Comparison of ENCODE assay signal across 1 cellular context in the genomic region with DNA sequence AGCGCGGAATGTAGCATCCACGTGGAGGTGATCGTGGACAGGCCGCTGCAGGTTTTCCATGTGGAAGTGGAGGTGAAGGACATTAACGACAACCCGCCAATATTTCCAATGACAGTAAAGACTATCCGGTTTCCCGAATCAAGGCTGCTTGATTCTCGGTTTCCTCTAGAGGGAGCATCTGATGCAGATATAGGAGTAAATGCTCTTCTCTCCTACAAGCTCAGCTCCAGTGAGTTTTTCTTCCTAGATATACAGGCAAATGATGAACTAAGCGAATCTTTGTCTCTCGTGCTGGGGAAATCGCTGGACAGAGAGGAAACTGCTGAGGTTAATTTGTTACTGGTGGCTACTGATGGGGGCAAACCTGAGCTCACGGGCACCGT.
TF ChIP-seq lines count a peak whose summit lies in the region.

No MANE protein-coding gene starts in this region.

TF ChIP-seq in A549, 52 proteins besides CTCF, POLR2A, EP300 and RAD21 (continued from another document):
- TF ChIP-seq, protein P1, sequence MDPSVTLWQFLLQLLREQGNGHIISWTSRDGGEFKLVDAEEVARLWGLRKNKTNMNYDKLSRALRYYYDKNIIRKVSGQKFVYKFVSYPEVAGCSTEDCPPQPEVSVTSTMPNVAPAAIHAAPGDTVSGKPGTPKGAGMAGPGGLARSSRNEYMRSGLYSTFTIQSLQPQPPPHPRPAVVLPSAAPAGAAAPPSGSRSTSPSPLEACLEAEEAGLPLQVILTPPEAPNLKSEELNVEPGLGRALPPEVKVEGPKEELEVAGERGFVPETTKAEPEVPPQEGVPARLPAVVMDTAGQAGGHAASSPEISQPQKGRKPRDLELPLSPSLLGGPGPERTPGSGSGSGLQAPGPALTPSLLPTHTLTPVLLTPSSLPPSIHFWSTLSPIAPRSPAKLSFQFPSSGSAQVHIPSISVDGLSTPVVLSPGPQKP (IDR thresholded peaks at IDR 0.05; ENCODE audit: low read depth, low read length), result no peak
- no peak for TF ChIP-seq JUN (IDR thresholded peaks at IDR 0.05)
- no peak for TF ChIP-seq CBX2 (IDR thresholded peaks at IDR 0.05; ENCODE audit: borderline replicate concordance, low read depth)
- no peak for TF ChIP-seq RCOR1 (IDR thresholded peaks at IDR 0.05; ENCODE audit: low read depth, low read length)
- no peak for TF ChIP-seq MYC (IDR thresholded peaks at IDR 0.05; ENCODE audit: borderline replicate concordance, low read length)
- TF ChIP-seq HDAC2 (IDR thresholded peaks at IDR 0.05), result no peak
- no peak for TF ChIP-seq BHLHE40 (IDR thresholded peaks at IDR 0.05; ENCODE audit: low read depth, low read length)
